Comparison of ENCODE assay signal across 8 cellular contexts in the genomic region with DNA sequence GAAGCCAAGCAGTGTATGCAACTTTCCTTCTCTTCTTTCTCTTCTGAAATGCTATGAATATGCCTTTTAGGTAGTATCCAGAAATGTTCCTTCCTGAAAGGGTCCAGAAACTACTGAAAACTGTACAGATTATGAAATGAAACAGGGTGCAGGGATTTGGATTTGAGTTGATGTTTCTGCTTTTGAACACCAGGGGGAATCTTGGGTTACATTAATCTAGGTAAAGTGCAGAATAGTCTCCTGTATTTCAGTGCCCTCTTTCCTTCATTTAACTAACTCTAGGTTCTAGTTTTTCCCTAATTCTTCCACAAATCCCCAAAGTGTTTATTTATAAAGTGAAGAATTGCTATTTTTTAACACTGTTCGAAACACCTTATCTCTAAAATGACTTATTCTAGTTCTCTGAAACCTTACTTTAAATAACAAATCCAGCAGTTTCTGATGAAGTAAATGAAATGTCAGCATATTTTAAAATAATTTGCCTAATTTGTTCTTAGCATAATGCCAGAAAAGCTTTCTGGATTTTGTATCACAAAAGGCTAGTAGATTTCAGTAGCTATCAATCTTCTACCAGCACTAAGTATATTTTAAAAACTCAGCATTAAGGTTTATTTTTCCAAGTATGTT.
A peak's percentile ranks its signal among the peaks of the same experiment; 100 is the strongest.
DNase-seq lines count a peak whose midpoint lies in the region; ATAC-seq and TF ChIP-seq lines count a peak whose summit lies in the region.

No MANE protein-coding gene starts in this region.

- ATAC-seq in GM21723 (IDR thresholded peaks at IDR 0.05; ENCODE audit: unreplicated experiment), result peak; percentile 68
- ATAC-seq in HG02610 (IDR thresholded peaks at IDR 0.05; ENCODE audit: unreplicated experiment), result no peak
- no peak for ATAC-seq in GM21717 (IDR thresholded peaks at IDR 0.05; ENCODE audit: unreplicated experiment)

- H3K27me3 ChIP-seq in esophagus muscularis mucosa, result no peaks in the 10 kb centered on the region
- H3K27me3 ChIP-seq in testis, result no peaks in the 10 kb centered on the region

- intact Hi-C loops in esophagus muscularis mucosa (cut with DNase I) (no loop called here), testis (cut with DNase I; ENCODE audit: low total_unique reads) (no loop called here)

- H3K9me3 ChIP-seq in esophagus muscularis mucosa (no peaks in the 10 kb centered on the region), testis (no peaks in the 10 kb centered on the region)

- DNase-seq in COLO829 (ENCODE audit: low spot score), result peak; percentile 60
- peak; percentile 52 for DNase-seq in NCI-H69 (lab: John Stamatoyannopoulos, UW)
- DNase-seq in esophagus muscularis mucosa (ENCODE audit: extremely low spot score), result no peak
- no peak for DNase-seq in testis
- no peak for DNase-seq in central memory CD4-positive, alpha-beta T cell

- 50% methylated on average over 1 of the region's 1 CpG for WGBS in esophagus muscularis mucosa
- 48 to 56% methylated on average over 1 of the region's 1 CpG for WGBS in testis, 2 donors

- peaks cover 0 to 55% (median 48%) of the 10 kb centered on the region in 4 donors for H3K4me1 ChIP-seq in esophagus muscularis mucosa
- no peaks in the 10 kb centered on the region for H3K4me1 ChIP-seq in testis

- peaks cover 0 to 43% (median 19%) of the 10 kb centered on the region in 4 donors for H3K36me3 ChIP-seq in esophagus muscularis mucosa
- no peaks in the 10 kb centered on the region for H3K36me3 ChIP-seq in testis (ENCODE audit: low read depth, missing control alignments)

- no peak for TF ChIP-seq EP300 in esophagus muscularis mucosa (IDR thresholded peaks at IDR 0.05)

- H3K4me3 ChIP-seq in esophagus muscularis mucosa, result no peak overlapping the region
- H3K4me3 ChIP-seq in testis, result no peak overlapping the region

- no peak for TF ChIP-seq POLR2A in esophagus muscularis mucosa (IDR thresholded peaks at IDR 0.05; ENCODE audit: low read depth)
- no peak for TF ChIP-seq POLR2A in testis (IDR thresholded peaks at IDR 0.05)

- H3K27ac ChIP-seq in esophagus muscularis mucosa (replicated peaks in 1 of 4) (peak overlapping the region in 3 of 4 donors; percentile 1 to 61 (median 35)), testis (no peak overlapping the region)

- peak; percentile 47 to 67 (median 49) for TF ChIP-seq CTCF in esophagus muscularis mucosa (IDR thresholded peaks at IDR 0.05)
- peak; percentile 36 to 51 (median 43) for TF ChIP-seq CTCF in testis (IDR thresholded peaks at IDR 0.05)

Comparison
In these comparisons a context has a peak if more than half of its experiments do, and no peak if none do; other contexts are left out.
1. DNase-seq: peak in COLO829 (single experiment) and NCI-H69 (single experiment); none in esophagus muscularis mucosa (single experiment), testis (single experiment) and central memory CD4-positive, alpha-beta T cell (single experiment).
2. H3K27ac ChIP-seq: peak in esophagus muscularis mucosa (3 of 4); none in testis (0 of 2).